1 cellular context compared by ENCODE assay signal in the genomic region with DNA sequence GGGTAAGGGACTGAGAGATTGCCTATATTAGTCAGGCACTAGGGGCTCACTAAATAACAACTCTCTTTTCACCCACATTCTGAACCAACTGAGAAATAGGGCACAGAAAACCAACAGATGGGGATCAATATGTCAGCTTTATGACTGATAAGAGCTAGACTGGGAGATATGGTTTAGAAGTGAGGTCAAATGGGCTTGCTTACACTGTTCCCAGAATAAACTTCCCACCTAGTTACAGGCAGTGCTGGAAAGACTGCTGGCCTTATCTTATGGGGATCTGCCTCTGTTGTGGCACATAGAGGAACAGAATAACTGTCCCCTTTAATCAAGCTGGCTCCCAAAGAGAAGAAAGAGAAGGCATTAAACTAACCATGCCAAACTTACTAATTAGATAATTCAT.
TF ChIP-seq lines count a peak whose summit lies in the region.

No MANE protein-coding gene starts in this region.

TF ChIP-seq in HepG2, 621 proteins besides CTCF, POLR2A, EP300 and RAD21 (continued from another document):
- TF ChIP-seq CBX1 (IDR thresholded peaks at IDR 0.05; ENCODE audit: low read depth) = no peak
- TF ChIP-seq MTA3 (CRISPR knock-in tag; IDR thresholded peaks at IDR 0.05) = no peak
- no peak for TF ChIP-seq SOX6 (IDR thresholded peaks at IDR 0.05)
- no peak for TF ChIP-seq SOX6 (CRISPR knock-in tag; IDR thresholded peaks at IDR 0.05)
- no peak for TF ChIP-seq PAWR (CRISPR knock-in tag; IDR thresholded peaks at IDR 0.05; ENCODE audit: borderline replicate concordance)
- no peak for TF ChIP-seq ZNF782 (CRISPR knock-in tag; IDR thresholded peaks at IDR 0.05; ENCODE audit: borderline replicate concordance)
- no peak for TF ChIP-seq GATA4 (IDR thresholded peaks at IDR 0.05; ENCODE audit: borderline replicate concordance, low read depth)
- no peak for TF ChIP-seq JUND (CRISPR knock-in tag; IDR thresholded peaks at IDR 0.05)
